16 cellular contexts compared by ENCODE assay signal in the genomic region with DNA sequence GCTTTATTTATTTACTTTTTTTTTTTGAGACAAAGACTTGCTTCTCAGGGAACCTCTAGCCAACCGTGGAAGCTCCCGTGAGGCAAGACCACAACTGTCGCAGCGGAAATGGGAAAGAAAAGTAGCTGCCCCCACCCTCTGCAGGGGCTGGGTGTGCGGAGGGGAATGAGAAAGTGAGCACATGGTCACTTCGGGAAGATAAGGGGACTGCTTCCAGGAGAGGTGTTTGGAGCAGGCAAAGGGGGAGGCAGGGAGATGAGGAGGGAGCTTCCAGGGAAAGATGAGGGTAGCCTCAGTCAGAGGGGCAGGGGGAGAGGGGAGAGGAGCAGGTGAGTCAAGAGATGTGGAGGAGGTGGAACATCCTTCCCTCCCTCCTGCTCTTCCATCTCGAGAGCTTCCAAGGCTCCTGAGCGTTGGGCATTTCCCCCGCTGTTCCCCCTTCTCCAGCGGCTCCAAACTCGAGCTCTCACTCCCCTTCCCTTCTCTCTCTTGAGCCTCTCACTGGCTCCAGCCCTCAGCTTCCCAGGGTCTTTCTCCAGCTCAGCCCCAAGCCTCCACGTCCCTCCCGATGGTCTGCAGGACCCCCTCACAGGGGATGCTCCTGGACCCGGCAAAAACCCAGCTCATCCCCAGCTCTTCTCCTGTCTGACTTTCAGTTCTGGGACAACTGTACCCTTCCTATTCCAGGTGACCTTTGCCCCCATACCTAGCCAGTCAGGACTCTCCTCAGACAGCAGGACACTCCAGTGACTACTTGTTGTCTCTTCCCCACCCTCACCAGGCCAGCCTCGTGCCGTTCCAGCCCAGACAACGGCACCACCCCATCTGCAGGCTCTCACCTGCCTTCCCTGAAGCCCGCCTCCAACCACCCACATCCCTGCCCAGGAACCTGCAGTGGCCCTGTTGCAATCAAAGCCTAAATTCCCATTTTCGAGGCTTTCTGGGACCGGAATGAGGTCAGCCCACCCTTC. TPM values are rescaled to one million over a fixed set of nuclear protein-coding genes. Genes with fewer than 3 reads are reported as not detected.
A peak's percentile ranks its signal among the peaks of the same experiment; 100 is the strongest.
DNase-seq lines count a peak whose midpoint lies in the region; ATAC-seq, FAIRE-seq and TF ChIP-seq lines count a peak whose summit lies in the region.
"Had no signal": no experiment of that assay in that cellular context is flagged by ENCODE, and none has a peak within 500 bp of the region (broad histone marks: within the 10 kb centered on the region; RNA-seq: fewer than 3 reads in every experiment).

No MANE protein-coding gene starts in this region.

- no peaks in the 10 kb centered on the region for H3K9me3 ChIP-seq in CD4-positive, alpha-beta memory T cell (ENCODE audit: control insufficient read depth in 1 of 2, low read length in 2 of 2)
- H3K9me3 ChIP-seq in astrocyte (ENCODE audit: insufficient read depth, low read depth, low read length) (no peaks in the 10 kb centered on the region), PC-9 (ENCODE audit: insufficient read depth, low read depth) (peaks cover 2% of the 10 kb centered on the region; the same call in 1 of the 2 replicates)
- H3K9me3 ChIP-seq: thoracic aorta had no signal

- H3K27ac Mint-ChIP-seq in CD4-positive, alpha-beta memory T cell = peak overlapping the region; percentile 95 to 100 (median 97)
- H3K27ac Mint-ChIP-seq in astrocyte (ENCODE audit: unreplicated experiment) (no peak overlapping the region), naive B cell (peak overlapping the region in 4 of 6 donors; percentile 38 to 89 (median 56))
- H3K27ac Mint-ChIP-seq: GM23338 had no signal

- BruUV-seq in PC-9 (replicated peaks; lab: Mats Ljungman, UMichigan) = no TSS peak

- TF ChIP-seq POLR2A in erythroblast (IDR thresholded peaks at IDR 0.05; ENCODE audit: low read length) = no peak

- TF ChIP-seq CTCF in astrocyte (IDR thresholded peaks at IDR 0.05; ENCODE audit: insufficient read depth, low read depth, low read length) (no peak), PC-9 (conservative IDR thresholded peaks at IDR 0.05) (no peak)

- peak overlapping the region; percentile 95 for H3K27ac ChIP-seq in CD4-positive, alpha-beta memory T cell (ENCODE audit: low read depth, low read length)
- no peak overlapping the region for H3K27ac ChIP-seq in astrocyte (ENCODE audit: low read depth, low read length)
- no peak overlapping the region for H3K27ac ChIP-seq in PC-9
- H3K27ac ChIP-seq: cardiac muscle cell, parathyroid adenoma, thoracic aorta had no signal

- H4K20me1 ChIP-seq in astrocyte (ENCODE audit: insufficient read depth, low read length) (no peaks in the 10 kb centered on the region), PC-9 (ENCODE audit: insufficient read depth) (no peaks in the 10 kb centered on the region)

- DNase-seq in CD4-positive, alpha-beta memory T cell = peak in 1 of 5 donors; percentile 36
- peak; percentile 62 for DNase-seq in H4 (ENCODE audit: low spot score)
- DNase-seq in astrocyte (ENCODE audit: low read depth) = no peak
- DNase-seq in naive B cell = no peak
- no peak for DNase-seq in erythroblast (lab: John Stamatoyannopoulos, UW)
- DNase-seq in PC-9 = no peak
- DNase-seq: NCI-H226, SHP77 treated with DMSO at 0.1 percent for 48 hours had no signal

- H3K9me3 Mint-ChIP-seq in CD4-positive, alpha-beta memory T cell = peaks cover 0 to 5% (median 0%) of the 10 kb centered on the region in 8 donors
- H3K9me3 Mint-ChIP-seq in astrocyte (ENCODE audit: unreplicated experiment) (no peaks in the 10 kb centered on the region), naive B cell (peaks cover 0 to 5% (median 0%) of the 10 kb centered on the region in 7 donors)
- H3K9me3 Mint-ChIP-seq: GM23338 had no signal

- peak overlapping the region; percentile 88 to 96 (median 92) for H3K4me3 Mint-ChIP-seq in CD4-positive, alpha-beta memory T cell
- H3K4me3 Mint-ChIP-seq in astrocyte (ENCODE audit: unreplicated experiment) (no peak overlapping the region), naive B cell (no peak overlapping the region)
- H3K4me3 Mint-ChIP-seq: GM23338 had no signal

- H3K4me2 ChIP-seq in astrocyte (ENCODE audit: low read length) = peak overlapping the region; percentile 19
- no peak overlapping the region for H3K4me2 ChIP-seq in PC-9
- H3K4me2 ChIP-seq: GM23338 had no signal

- H2AFZ ChIP-seq in astrocyte (ENCODE audit: low read depth, low read length) = no peak overlapping the region
- no peak overlapping the region for H2AFZ ChIP-seq in PC-9
- H2AFZ ChIP-seq: GM23338, parathyroid adenoma had no signal

- peaks cover 39 to 77% (median 53%) of the 10 kb centered on the region in 4 donors for H3K4me1 Mint-ChIP-seq in CD4-positive, alpha-beta memory T cell
- H3K4me1 Mint-ChIP-seq in astrocyte (ENCODE audit: low read depth, unreplicated experiment) = peaks cover 4% of the 10 kb centered on the region
- H3K4me1 Mint-ChIP-seq in naive B cell = peaks cover 4 to 5% (median 4%) of the 10 kb centered on the region in 3 donors

- no peaks in the 10 kb centered on the region for H3K79me2 ChIP-seq in astrocyte (ENCODE audit: insufficient read depth, low read length)
- no peaks in the 10 kb centered on the region for H3K79me2 ChIP-seq in PC-9 (ENCODE audit: low read depth)
- H3K79me2 ChIP-seq: parathyroid adenoma had no signal

- H3K4me1 ChIP-seq in CD4-positive, alpha-beta memory T cell (ENCODE audit: insufficient read depth, low read length) = peaks cover 82% of the 10 kb centered on the region
- H3K4me1 ChIP-seq in astrocyte (ENCODE audit: insufficient read depth, low read length) (peaks cover 3% of the 10 kb centered on the region), PC-9 (replicated peaks; ENCODE audit: insufficient read depth) (no peaks in the 10 kb centered on the region)
- H3K4me1 ChIP-seq: parathyroid adenoma had no signal

- ATAC-seq in naive B cell (ENCODE audit: low read depth in 2 of 2) (no peak), GM19397 (IDR thresholded peaks at IDR 0.05; ENCODE audit: unreplicated experiment) (no peak), GM21576 (IDR thresholded peaks at IDR 0.05; ENCODE audit: unreplicated experiment) (no peak)
- ATAC-seq: GM23338 had no signal

- H3K36me3 ChIP-seq in CD4-positive, alpha-beta memory T cell (ENCODE audit: insufficient read depth, low read length) = peaks cover 35% of the 10 kb centered on the region
- H3K36me3 ChIP-seq in astrocyte (ENCODE audit: insufficient read depth, low read length) = no peaks in the 10 kb centered on the region
- no peaks in the 10 kb centered on the region for H3K36me3 ChIP-seq in PC-9 (ENCODE audit: low read depth)
- H3K36me3 ChIP-seq: cardiac muscle cell, thoracic aorta had no signal

- peaks cover 0 to 4% of the 10 kb centered on the region in 2 donors for H3K27me3 Mint-ChIP-seq in CD4-positive, alpha-beta memory T cell
- peaks cover 34% of the 10 kb centered on the region for H3K27me3 Mint-ChIP-seq in astrocyte (ENCODE audit: low read depth, unreplicated experiment)
- peaks cover 0 to 36% (median 16%) of the 10 kb centered on the region in 3 donors for H3K27me3 Mint-ChIP-seq in naive B cell

- peak overlapping the region in 1 of 2 donors; percentile 72 for H3K4me3 ChIP-seq in CD4-positive, alpha-beta memory T cell (ENCODE audit: low read length in 2 of 2)
- H3K4me3 ChIP-seq in astrocyte (ENCODE audit: insufficient read depth, low read depth, low read length) (no peak overlapping the region), PC-9 (no peak overlapping the region)
- H3K4me3 ChIP-seq: cardiac muscle cell, GM23338, thoracic aorta had no signal

- CTCF ChIA-PET in CD4-positive, alpha-beta memory T cell (lab: Charles Lee; ENCODE audit: partially characterized antibody) = interaction anchor here (0.6 to 10.6 kb wide), 8 partner anchors 19 to 313 kb away, joined by 3 to 134 read pairs (median 4); no protein-coding TSS in a partner anchor
- CTCF ChIA-PET in PC-9 (lab: Charles Lee) = no interaction called here

- intact Hi-C loops in CD4-positive, alpha-beta memory T cell (cut with micrococcal nuclease) = no loop called here
- intact Hi-C loops in PC-9 (cut with micrococcal nuclease; ENCODE audit: unreplicated experiment) = no loop called here

- POLR2A ChIA-PET in CD4-positive, alpha-beta memory T cell (lab: Charles Lee; ENCODE audit: partially characterized antibody) = interaction anchor here (0.7 to 8.1 kb wide), 11 partner anchors 14 to 85 kb away, joined by 3 to 217 read pairs (median 12); no protein-coding TSS in a partner anchor
- POLR2A ChIA-PET in PC-9 (lab: Charles Lee; ENCODE audit: unreplicated experiment) = no interaction called here

- H3K36me3 Mint-ChIP-seq in CD4-positive, alpha-beta memory T cell = peaks cover 13 to 60% of the 10 kb centered on the region in 2 donors
- H3K36me3 Mint-ChIP-seq in astrocyte (ENCODE audit: low read depth, unreplicated experiment) (no peaks in the 10 kb centered on the region), naive B cell (peaks cover 0 to 2% of the 10 kb centered on the region in 2 donors)

- H3K9me2 ChIP-seq in PC-9 (ENCODE audit: insufficient read depth) = no peaks in the 10 kb centered on the region

- H3F3A ChIP-seq in PC-9 (ENCODE audit: insufficient read depth, low read depth) = peaks cover 2% of the 10 kb centered on the region; the same call in 1 of the 2 replicates

- FAIRE-seq in astrocyte (lab: Jason Lieb, UNC) = no peak

- no peaks in the 10 kb centered on the region for H3K27me3 ChIP-seq in CD4-positive, alpha-beta memory T cell (ENCODE audit: insufficient read depth, low read length)
- peaks cover 5% of the 10 kb centered on the region for H3K27me3 ChIP-seq in astrocyte (ENCODE audit: insufficient read depth, low read length)
- H3K27me3 ChIP-seq in PC-9 (ENCODE audit: insufficient read depth, low read depth) = no peaks in the 10 kb centered on the region
- H3K27me3 ChIP-seq: cardiac muscle cell had no signal

- H3K9ac ChIP-seq in astrocyte (ENCODE audit: low read length) = no peak overlapping the region
- H3K9ac ChIP-seq: parathyroid adenoma had no signal

RNA-seq across cellular contexts. Expression of a gene that starts 4.0 kb away (rescaled TPM):
- total RNA-seq in CD4-positive, alpha-beta memory T cell = 10 to 100 TPM; 55.4 to 63.8 TPM
- polyA plus RNA-seq in CD4-positive, alpha-beta memory T cell = 100 to 1,000 TPM in 1 of 2 donors, 10 to 100 TPM in 1; 37.6 to 107 TPM
- 0.08 TPM in 1 of 2 replicates, not detected in the other for total RNA-seq in H4 (2014; rRNA removed; shearing (Covaris generic))
- 1.3 and 1.6 TPM in 2 replicates for total RNA-seq in astrocyte
- 1 to 10 TPM in 4 of 6 donors, under 1 TPM in 2; 0.73 to 1.8 (median 1.2) TPM for polyA plus RNA-seq in naive B cell (ENCODE audit: low read depth in 6 of 6)
- total RNA-seq in PC-9 (2021) = 0.46 and 1.0 TPM in 2 replicates
- total RNA-seq: LHCN-M2 had no signal
- polyA plus RNA-seq: cardiac muscle cell had no signal

RNA-seq across cellular contexts. Expression of a gene that starts 36.2 kb away (rescaled TPM):
- under 1 TPM; 0.61 to 0.90 TPM for total RNA-seq in CD4-positive, alpha-beta memory T cell
- polyA plus RNA-seq in CD4-positive, alpha-beta memory T cell = not detected
- not detected in 2 replicates for total RNA-seq in H4 (2014; rRNA removed; shearing (Covaris generic))
- total RNA-seq in astrocyte (not detected in 2 replicates), PC-9 (2021) (0.79 and 0.88 TPM in 2 replicates)
- polyA plus RNA-seq in naive B cell (ENCODE audit: low read depth in 6 of 6) = under 1 TPM in 1 of 6 donors, not detected in 5; 0.08 TPM
- total RNA-seq: cardiac muscle cell, GM23338, kidney epithelial cell, LHCN-M2, thoracic aorta had no signal

RNA-seq across cellular contexts. Expression of a gene that starts 42.3 kb away (rescaled TPM):
- 10 to 100 TPM; 23.1 to 24.8 TPM for total RNA-seq in CD4-positive, alpha-beta memory T cell
- polyA plus RNA-seq in CD4-positive, alpha-beta memory T cell = under 1 TPM; 0.49 to 0.89 TPM
- total RNA-seq in H4 (2014; rRNA removed; shearing (Covaris generic)) = 4.9 and 6.3 TPM in 2 replicates
- total RNA-seq in astrocyte (6.0 and 8.4 TPM in 2 replicates), PC-9 (2021) (72.2 and 85.9 TPM in 2 replicates)
- polyA plus RNA-seq in naive B cell (ENCODE audit: low read depth in 6 of 6) = 1 to 10 TPM in 5 of 6 donors, not detected in 1; 1.1 to 2.0 (median 1.5) TPM

Comparison
In these comparisons a context has a peak if more than half of its experiments do, and no peak if none do; other contexts are left out.
1. H3K4me3 Mint-ChIP-seq: peak in CD4-positive, alpha-beta memory T cell (8 of 8); none in astrocyte (single experiment) and naive B cell (0 of 8).
2. RNA of a gene that starts 4.0 kb away (total RNA-seq): 55.4 to 63.8 TPM in CD4-positive, alpha-beta memory T cell; 1.3 to 1.6 TPM in astrocyte, 0.46 to 1.0 TPM in PC-9 and 0.08 TPM in H4; every median in the first group is over 10 times any median in the second.